22 cellular contexts compared by ENCODE assay signal in the genomic region with DNA sequence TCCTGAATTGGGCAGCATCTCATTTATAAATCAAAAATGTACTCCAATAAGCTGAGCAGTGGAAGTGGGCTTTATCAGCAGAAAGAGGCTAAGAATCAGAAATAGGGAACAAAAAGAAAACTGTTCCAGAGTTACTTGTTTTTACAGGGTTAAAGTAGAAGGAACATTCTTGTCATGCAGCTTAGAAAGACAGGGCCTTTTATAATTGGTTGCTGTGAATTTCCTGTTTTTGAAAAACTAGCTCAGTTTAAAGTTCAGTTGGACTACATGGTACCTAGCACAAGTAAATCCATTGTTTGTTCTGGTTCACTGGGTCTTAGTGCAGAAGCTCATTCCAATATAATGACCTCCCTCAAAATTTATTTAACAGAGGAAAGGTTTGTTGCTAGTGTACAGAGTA.
"Had no signal": no experiment of that assay in that cellular context is flagged by ENCODE, and none has a peak within 500 bp of the region (broad histone marks: within the 10 kb centered on the region; RNA-seq: fewer than 3 reads in every experiment).

No MANE protein-coding gene starts in this region.

- H3K4me1 ChIP-seq: esophagus muscularis mucosa, foreskin keratinocyte, testis, transverse colon had no signal

- H3K36me3 ChIP-seq: esophagus muscularis mucosa, transverse colon had no signal

- H3K27ac ChIP-seq: esophagus muscularis mucosa, foreskin keratinocyte, skin epidermis, testis, transverse colon had no signal

- H3K9me3 ChIP-seq: testis had no signal

- DNase-seq: activated CD4-positive, alpha-beta T cell treated with anti-CD3 and anti-CD28 coated beads, Interleukin-2, amount 50 U/mL, for 1 hour; activated CD8-positive, alpha-beta T cell treated with anti-CD3 and anti-CD28 coated beads for 36 hours; activated gamma-delta T cell treated with Interleukin-2 at 50 U/mL for 16 hours; activated naive CD8-positive, alpha-beta T cell treated with anti-CD3 and anti-CD28 coated beads, Interleukin-2, amount 50 U/mL, for 24 hours; activated T-cell treated with anti-CD3 and anti-CD28 coated beads, Interleukin-2, amount 50 U/mL, for 4 hours; amygdala; caudate nucleus; foreskin keratinocyte; left colon; midbrain; naive thymus-derived CD4-positive, alpha-beta T cell; stimulated activated CD4-positive, alpha-beta T cell treated with anti-CD3 and anti-CD28 coated beads, Interleukin-12 subunit alpha, Interleukin-12 subunit beta, amount 100 ng/mL, for 4 hours; stimulated activated CD4-positive, alpha-beta T cell treated with anti-CD3 and anti-CD28 coated beads, Interleukin-4, amount 100 ng/mL, for 1 hour; stimulated activated naive CD8-positive, alpha-beta T cell treated with anti-CD3 and anti-CD28 coated beads, Interleukin-15, Interleukin-2, amounts not matched to agents 100 U/mL and 50 U/mL, for 24 hours; T-helper 9 cell; testis; transverse colon had no signal

- H3K27me3 ChIP-seq: esophagus muscularis mucosa, foreskin keratinocyte, testis, transverse colon had no signal

- H3K4me3 ChIP-seq: esophagus muscularis mucosa, skin epidermis, testis, transverse colon had no signal

- ATAC-seq: activated CD8-positive, alpha-beta T cell treated with anti-CD3 and anti-CD28 coated beads for 36 hours; activated naive CD8-positive, alpha-beta T cell treated with anti-CD3 and anti-CD28 coated beads, Interleukin-2, amount 50 U/mL, for 24 hours; activated T-cell treated with anti-CD3 and anti-CD28 coated beads, Interleukin-2, amount 50 U/mL, for 4 hours; activated T-helper 17 cell treated with anti-CD3 and anti-CD28 coated beads, Interleukin-2, amount 50 U/mL, for 72 hours; foreskin keratinocyte; left colon; naive thymus-derived CD4-positive, alpha-beta T cell; sciatic nerve; stimulated activated naive CD8-positive, alpha-beta T cell treated with anti-CD3 and anti-CD28 coated beads, Interleukin-15, Interleukin-2, amounts not matched to agents 100 U/mL and 50 U/mL, for 24 hours; WTC11 had no signal
